1 cellular context compared by ENCODE assay signal in genomic region chr11:84437129-84438123, GRCh38.
TF ChIP-seq lines count a peak whose summit lies in the region.

No MANE protein-coding gene starts in this region.

TF ChIP-seq in GM12878, 131 proteins besides CTCF, POLR2A, EP300 and RAD21 (continued from another document):
- TF ChIP-seq PKNOX1 (IDR thresholded peaks at IDR 0.05): peak; percentile 14; the same call in 1 of the 2 replicates
- TF ChIP-seq ATF3 (IDR thresholded peaks at IDR 0.05; ENCODE audit: borderline replicate concordance, extremely low read depth, low read depth, low read length): no peak
- TF ChIP-seq ZBTB40 (IDR thresholded peaks at IDR 0.05; ENCODE audit: borderline replicate concordance): no peak
- peak; percentile 89 for TF ChIP-seq SPI1 (IDR thresholded peaks at IDR 0.05; ENCODE audit: borderline replicate concordance, insufficient read depth, low read depth, low read length)
- no peak for TF ChIP-seq BCLAF1 (IDR thresholded peaks at IDR 0.05)
- peak; percentile 28; the same call in 1 of the 2 replicates for TF ChIP-seq IRF4 (IDR thresholded peaks at IDR 0.05; ENCODE audit: low read depth, low read length)
